30 cellular contexts compared by ENCODE assay signal in the genomic region with DNA sequence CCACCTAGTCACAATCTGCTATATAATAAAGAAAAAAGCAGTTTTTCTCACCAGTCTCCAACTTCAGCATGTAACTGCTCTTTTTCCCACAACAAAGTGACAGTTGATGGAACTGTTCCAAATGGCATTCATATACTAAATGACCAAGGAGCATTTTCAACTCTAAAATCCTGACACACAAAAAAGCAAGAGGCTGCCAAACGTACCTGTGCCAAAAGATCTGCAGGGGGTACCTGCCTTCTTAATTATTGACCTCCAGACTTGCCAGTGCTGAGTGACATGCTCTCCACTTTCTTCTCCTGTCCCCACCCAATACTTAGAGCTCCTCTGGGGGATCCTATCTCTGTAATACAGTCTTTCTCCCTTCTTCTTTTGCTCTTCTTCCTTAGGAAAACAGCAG. TPM values are rescaled to one million over a fixed set of nuclear protein-coding genes. Genes with fewer than 3 reads are reported as not detected.
A peak's percentile ranks its signal among the peaks of the same experiment; 100 is the strongest.
DNase-seq lines count a peak whose midpoint lies in the region; ATAC-seq and TF ChIP-seq lines count a peak whose summit lies in the region.
"Had no signal": no experiment of that assay in that cellular context is flagged by ENCODE, and none has a peak within 500 bp of the region (broad histone marks: within the 10 kb centered on the region; RNA-seq: fewer than 3 reads in every experiment).

No MANE protein-coding gene starts in this region.

- peaks cover 81% of the 10 kb centered on the region for H3K36me3 Mint-ChIP-seq in activated CD8-positive, alpha-beta memory T cell treated with anti-CD3 and anti-CD28 coated beads, Interleukin-2, amount 10 ng/mL, durations not matched to agents 7 days and 5 days
- peaks cover 11 to 79% (median 32%) of the 10 kb centered on the region in 3 donors for H3K36me3 Mint-ChIP-seq in CD8-positive, alpha-beta memory T cell
- peaks cover 78% of the 10 kb centered on the region for H3K36me3 Mint-ChIP-seq in activated CD4-positive, alpha-beta memory T cell treated with anti-CD3 and anti-CD28 coated beads, Interleukin-2, amount 10 ng/mL, durations not matched to agents 7 days and 5 days (ENCODE audit: low read depth)
- peaks cover 19 to 81% (median 41%) of the 10 kb centered on the region in 3 donors for H3K36me3 Mint-ChIP-seq in naive thymus-derived CD8-positive, alpha-beta T cell

- POLR2A ChIA-PET in CD8-positive, alpha-beta memory T cell (lab: Charles Lee): no interaction called here
- POLR2A ChIA-PET in activated CD4-positive, alpha-beta memory T cell treated with anti-CD3 and anti-CD28 coated beads, Interleukin-2, amount 10 ng/mL, durations not matched to agents 7 days and 5 days (lab: Charles Lee): interaction anchor here (1.0 to 3.5 kb wide), 5 partner anchors 15 to 91 kb away, joined by 3 to 21 read pairs (median 6); a partner anchor contains a TSS
- POLR2A ChIA-PET in naive thymus-derived CD8-positive, alpha-beta T cell (lab: Charles Lee): no interaction called here

- 48 to 64% methylated on average over 1 of the region's 1 CpG for WGBS in tibial nerve, 2 donors

- peaks cover 74% of the 10 kb centered on the region for H3K4me1 Mint-ChIP-seq in activated CD8-positive, alpha-beta memory T cell treated with anti-CD3 and anti-CD28 coated beads, Interleukin-2, amount 10 ng/mL, durations not matched to agents 7 days and 5 days
- peaks cover 61 to 89% (median 87%) of the 10 kb centered on the region in 3 donors for H3K4me1 Mint-ChIP-seq in CD8-positive, alpha-beta memory T cell
- peaks cover 64% of the 10 kb centered on the region for H3K4me1 Mint-ChIP-seq in activated CD4-positive, alpha-beta memory T cell treated with anti-CD3 and anti-CD28 coated beads, Interleukin-2, amount 10 ng/mL, durations not matched to agents 7 days and 5 days
- peaks cover 35 to 66% (median 64%) of the 10 kb centered on the region in 4 donors for H3K4me1 Mint-ChIP-seq in naive thymus-derived CD8-positive, alpha-beta T cell

- no peak for TF ChIP-seq CTCF in tibial nerve (IDR thresholded peaks at IDR 0.05)

- H3K27me3 ChIP-seq in CD8-positive, alpha-beta memory T cell (ENCODE audit: insufficient read depth, low read length, poor library complexity, severe bottlenecking): no peaks in the 10 kb centered on the region
- no peaks in the 10 kb centered on the region for H3K27me3 ChIP-seq in tibial nerve
- H3K27me3 ChIP-seq: esophagus muscularis mucosa, foreskin keratinocyte, MG63, pancreas had no signal

- H3K4me3 Mint-ChIP-seq in activated CD8-positive, alpha-beta memory T cell treated with anti-CD3 and anti-CD28 coated beads, Interleukin-2, amount 10 ng/mL, durations not matched to agents 7 days and 5 days: no peak overlapping the region
- H3K4me3 Mint-ChIP-seq in CD8-positive, alpha-beta memory T cell: no peak overlapping the region
- H3K4me3 Mint-ChIP-seq in activated CD4-positive, alpha-beta memory T cell treated with anti-CD3 and anti-CD28 coated beads, Interleukin-2, amount 10 ng/mL, durations not matched to agents 7 days and 5 days: no peak overlapping the region
- H3K4me3 Mint-ChIP-seq in naive thymus-derived CD8-positive, alpha-beta T cell: no peak overlapping the region
- H3K4me3 Mint-ChIP-seq: dendritic cell treated with granulocyte-macrophage colony-stimulating factor and Interleukin-4, amounts not matched to agents 40 ng/mL and 50 ng/mL, for 4 days; IgD-negative memory B cell had no signal

- H3K4me3 ChIP-seq in CD8-positive, alpha-beta memory T cell (ENCODE audit: low read length): no peak overlapping the region
- H3K4me3 ChIP-seq in tibial nerve: no peak overlapping the region
- H3K4me3 ChIP-seq: esophagus muscularis mucosa, GM12878, HAP-1, heart right ventricle, lower lobe of right lung, MG63, pancreas, skin epidermis had no signal

- H3K4me1 ChIP-seq in CD8-positive, alpha-beta memory T cell (ENCODE audit: insufficient read depth, low read length): peaks cover 1% of the 10 kb centered on the region
- no peaks in the 10 kb centered on the region for H3K4me1 ChIP-seq in tibial nerve
- H3K4me1 ChIP-seq: esophagus muscularis mucosa, HAP-1, heart right ventricle, lower lobe of right lung, pancreas had no signal

- H3K9me3 Mint-ChIP-seq in activated CD8-positive, alpha-beta memory T cell treated with anti-CD3 and anti-CD28 coated beads, Interleukin-2, amount 10 ng/mL, durations not matched to agents 7 days and 5 days (ENCODE audit: low read depth): no peaks in the 10 kb centered on the region
- H3K9me3 Mint-ChIP-seq in CD8-positive, alpha-beta memory T cell: no peaks in the 10 kb centered on the region
- no peaks in the 10 kb centered on the region for H3K9me3 Mint-ChIP-seq in activated CD4-positive, alpha-beta memory T cell treated with anti-CD3 and anti-CD28 coated beads, Interleukin-2, amount 10 ng/mL, durations not matched to agents 7 days and 5 days
- H3K9me3 Mint-ChIP-seq in naive thymus-derived CD8-positive, alpha-beta T cell: no peaks in the 10 kb centered on the region
- H3K9me3 Mint-ChIP-seq: dendritic cell treated with granulocyte-macrophage colony-stimulating factor and Interleukin-4, amounts not matched to agents 40 ng/mL and 50 ng/mL, for 4 days; IgD-negative memory B cell had no signal

- TF ChIP-seq POLR2A in tibial nerve (IDR thresholded peaks at IDR 0.05): no peak

- CTCF ChIA-PET in activated CD8-positive, alpha-beta memory T cell treated with anti-CD3 and anti-CD28 coated beads, Interleukin-2, amount 10 ng/mL, durations not matched to agents 7 days and 5 days (lab: Charles Lee): interaction anchor here (1.2 to 4.2 kb wide), 9 partner anchors 13 to 114 kb away, joined by 3 to 56 read pairs (median 9); a partner anchor contains a TSS
- CTCF ChIA-PET in CD8-positive, alpha-beta memory T cell (lab: Charles Lee): interaction anchor here (1.1 to 2.3 kb wide), 4 partner anchors 10 to 389 kb away, joined by 3 to 5 read pairs (median 4); no protein-coding TSS in a partner anchor
- CTCF ChIA-PET in activated CD4-positive, alpha-beta memory T cell treated with anti-CD3 and anti-CD28 coated beads, Interleukin-2, amount 10 ng/mL, durations not matched to agents 7 days and 5 days (lab: Charles Lee): interaction anchor here (0.7 to 2.2 kb wide), 14 partner anchors 12 to 402 kb away, joined by 3 to 35 read pairs (median 6); a partner anchor contains a TSS

- H3K27ac Mint-ChIP-seq in activated CD8-positive, alpha-beta memory T cell treated with anti-CD3 and anti-CD28 coated beads, Interleukin-2, amount 10 ng/mL, durations not matched to agents 7 days and 5 days: peak overlapping the region; percentile 69
- peak overlapping the region in 7 of 8 donors; percentile 6 to 88 (median 55) for H3K27ac Mint-ChIP-seq in CD8-positive, alpha-beta memory T cell
- H3K27ac Mint-ChIP-seq in activated CD4-positive, alpha-beta memory T cell treated with anti-CD3 and anti-CD28 coated beads, Interleukin-2, amount 10 ng/mL, durations not matched to agents 7 days and 5 days: peak overlapping the region; percentile 21
- H3K27ac Mint-ChIP-seq in naive thymus-derived CD8-positive, alpha-beta T cell: peak overlapping the region in 9 of 10 donors; percentile 4 to 79 (median 51)
- H3K27ac Mint-ChIP-seq: dendritic cell treated with granulocyte-macrophage colony-stimulating factor and Interleukin-4, amounts not matched to agents 40 ng/mL and 50 ng/mL, for 4 days had no signal

- H3K27me3 Mint-ChIP-seq in activated CD8-positive, alpha-beta memory T cell treated with anti-CD3 and anti-CD28 coated beads, Interleukin-2, amount 10 ng/mL, durations not matched to agents 7 days and 5 days: no peaks in the 10 kb centered on the region
- no peaks in the 10 kb centered on the region for H3K27me3 Mint-ChIP-seq in CD8-positive, alpha-beta memory T cell
- no peaks in the 10 kb centered on the region for H3K27me3 Mint-ChIP-seq in activated CD4-positive, alpha-beta memory T cell treated with anti-CD3 and anti-CD28 coated beads, Interleukin-2, amount 10 ng/mL, durations not matched to agents 7 days and 5 days
- no peaks in the 10 kb centered on the region for H3K27me3 Mint-ChIP-seq in naive thymus-derived CD8-positive, alpha-beta T cell
- H3K27me3 Mint-ChIP-seq: dendritic cell treated with granulocyte-macrophage colony-stimulating factor and Interleukin-4, amounts not matched to agents 40 ng/mL and 50 ng/mL, for 4 days; IgD-negative memory B cell had no signal

- no peaks in the 10 kb centered on the region for H3K9me3 ChIP-seq in CD8-positive, alpha-beta memory T cell (ENCODE audit: low read length)
- no peaks in the 10 kb centered on the region for H3K9me3 ChIP-seq in tibial nerve
- H3K9me3 ChIP-seq: esophagus muscularis mucosa, HAP-1, heart right ventricle, lower lobe of right lung, MG63, pancreas had no signal

- DNase-seq in activated CD8-positive, alpha-beta memory T cell treated with anti-CD3 and anti-CD28 coated beads, Interleukin-2, amount 10 ng/mL, durations not matched to agents 7 days and 5 days: no peak
- DNase-seq in activated CD8-positive, alpha-beta memory T cell treated with anti-CD3 and anti-CD28 coated beads, Interleukin-2, amount 50 U/mL, for 4 hours: no peak
- DNase-seq in CD8-positive, alpha-beta memory T cell: no peak
- no peak for DNase-seq in activated CD4-positive, alpha-beta memory T cell treated with anti-CD3 and anti-CD28 coated beads, Interleukin-2, amount 10 ng/mL, durations not matched to agents 7 days and 5 days
- no peak for DNase-seq in naive thymus-derived CD8-positive, alpha-beta T cell
- no peak for DNase-seq in NCI-H446 (lab: John Stamatoyannopoulos, UW)
- no peak for DNase-seq in tibial nerve (ENCODE audit: low spot score in 2 of 2)
- DNase-seq in RKO (ENCODE audit: low spot score): no peak
- DNase-seq: activated CD4-positive, alpha-beta T cell treated with anti-CD3 and anti-CD28 coated beads, Interleukin-2, amount 50 U/mL, for 1 hour; C1 segment of cervical spinal cord; heart right ventricle; lower lobe of right lung; MG63; NCI-H1105 treated with DMSO at 0.1 percent for 48 hours; NCI-H2029 treated with DMSO at 0.1 percent for 48 hours; pancreas; retina had no signal

- TF ChIP-seq EP300 in tibial nerve (IDR thresholded peaks at IDR 0.05): no peak

- H3K27ac ChIP-seq in CD8-positive, alpha-beta memory T cell (ENCODE audit: low read depth, low read length): no peak overlapping the region
- no peak overlapping the region for H3K27ac ChIP-seq in tibial nerve
- H3K27ac ChIP-seq: esophagus muscularis mucosa, foreskin keratinocyte, heart right ventricle, lower lobe of right lung, pancreas, RWPE1, skin epidermis, VCaP had no signal

- peaks cover 40% of the 10 kb centered on the region for H3K36me3 ChIP-seq in CD8-positive, alpha-beta memory T cell (ENCODE audit: insufficient read depth, low read length)
- H3K36me3 ChIP-seq in tibial nerve: no peaks in the 10 kb centered on the region
- H3K36me3 ChIP-seq: esophagus muscularis mucosa, HAP-1, heart right ventricle, lower lobe of right lung, MG63, pancreas had no signal

- no peak for ATAC-seq in activated CD8-positive, alpha-beta memory T cell treated with anti-CD3 and anti-CD28 coated beads, Interleukin-2, amount 10 ng/mL, durations not matched to agents 7 days and 5 days
- ATAC-seq in naive thymus-derived CD8-positive, alpha-beta T cell: no peak

RNA-seq across cellular contexts. Expression of a gene that starts 18.0 kb away (rescaled TPM):
- 10 to 100 TPM; 27.2 to 90.6 TPM for total RNA-seq in activated CD8-positive, alpha-beta memory T cell treated with anti-CD3 and anti-CD28 coated beads, Interleukin-2, amount 10 ng/mL, durations not matched to agents 7 days and 5 days
- total RNA-seq in CD8-positive, alpha-beta memory T cell: 100 to 1,000 TPM; 547 to 551 TPM
- polyA plus RNA-seq in CD8-positive, alpha-beta memory T cell: 0.51 TPM
- total RNA-seq in activated CD4-positive, alpha-beta memory T cell treated with anti-CD3 and anti-CD28 coated beads, Interleukin-2, amount 10 ng/mL, durations not matched to agents 7 days and 5 days: 10 to 100 TPM; 36.6 to 38.7 TPM
- under 1 TPM in 1 of 2 experiments, not detected in 1; 0.16 TPM for total RNA-seq in naive thymus-derived CD8-positive, alpha-beta T cell
- polyA plus RNA-seq in naive thymus-derived CD8-positive, alpha-beta T cell: 1 to 10 TPM in 2 of 3 donors, under 1 TPM in 1; 0.30 to 1.9 (median 1.1) TPM
- total RNA-seq in tibial nerve: not detected
- total RNA-seq: cardiac septum, mononuclear cell, SK-MEL-5 had no signal
- polyA plus RNA-seq: heart right ventricle, neural cell had no signal

RNA-seq across cellular contexts. Expression of a gene that starts 35.1 kb away (rescaled TPM):
- 100 to 1,000 TPM; 290 to 311 TPM for total RNA-seq in activated CD8-positive, alpha-beta memory T cell treated with anti-CD3 and anti-CD28 coated beads, Interleukin-2, amount 10 ng/mL, durations not matched to agents 7 days and 5 days
- total RNA-seq in CD8-positive, alpha-beta memory T cell: 10 to 100 TPM; 69.1 to 80.9 TPM
- polyA plus RNA-seq in CD8-positive, alpha-beta memory T cell: 262 TPM
- total RNA-seq in activated CD4-positive, alpha-beta memory T cell treated with anti-CD3 and anti-CD28 coated beads, Interleukin-2, amount 10 ng/mL, durations not matched to agents 7 days and 5 days: 100 to 1,000 TPM; 323 to 338 TPM
- 100 to 1,000 TPM; 316 to 330 TPM for total RNA-seq in naive thymus-derived CD8-positive, alpha-beta T cell
- 100 to 1,000 TPM; 258 to 291 (median 265) TPM for polyA plus RNA-seq in naive thymus-derived CD8-positive, alpha-beta T cell
- total RNA-seq in tibial nerve: 1 to 10 TPM in 1 of 4 donors, under 1 TPM in 3; under 0.01 to 3.3 (median 0.64) TPM
- polyA plus RNA-seq: neural cell had no signal

Comparison
In these comparisons a context has a peak if more than half of its experiments do, and no peak if none do; other contexts are left out.
1. RNA of a gene that starts 18.0 kb away (total RNA-seq): 547 to 551 TPM in CD8-positive, alpha-beta memory T cell, 27.2 to 90.6 TPM in activated CD8-positive, alpha-beta memory T cell treated with anti-CD3 and anti-CD28 coated beads, Interleukin-2, amount 10 ng/mL, durations not matched to agents 7 days and 5 days and 36.6 to 38.7 TPM in activated CD4-positive, alpha-beta memory T cell treated with anti-CD3 and anti-CD28 coated beads, Interleukin-2, amount 10 ng/mL, durations not matched to agents 7 days and 5 days; 0.16 TPM in naive thymus-derived CD8-positive, alpha-beta T cell and not detected in tibial nerve; every median in the first group is over 10 times any median in the second.
2. RNA of a gene that starts 35.1 kb away (total RNA-seq): 323 to 338 TPM in activated CD4-positive, alpha-beta memory T cell treated with anti-CD3 and anti-CD28 coated beads, Interleukin-2, amount 10 ng/mL, durations not matched to agents 7 days and 5 days, 316 to 330 TPM in naive thymus-derived CD8-positive, alpha-beta T cell, 290 to 311 TPM in activated CD8-positive, alpha-beta memory T cell treated with anti-CD3 and anti-CD28 coated beads, Interleukin-2, amount 10 ng/mL, durations not matched to agents 7 days and 5 days and 69.1 to 80.9 TPM in CD8-positive, alpha-beta memory T cell; under 0.01 to 3.3 TPM in tibial nerve; every median in the first group is over 10 times any median in the second.
3. Peak in every context shown above with its lines, with median percentiles within 50 percentile points of each other: H3K27ac Mint-ChIP-seq.